22 cellular contexts compared by ENCODE assay signal in the genomic region with DNA sequence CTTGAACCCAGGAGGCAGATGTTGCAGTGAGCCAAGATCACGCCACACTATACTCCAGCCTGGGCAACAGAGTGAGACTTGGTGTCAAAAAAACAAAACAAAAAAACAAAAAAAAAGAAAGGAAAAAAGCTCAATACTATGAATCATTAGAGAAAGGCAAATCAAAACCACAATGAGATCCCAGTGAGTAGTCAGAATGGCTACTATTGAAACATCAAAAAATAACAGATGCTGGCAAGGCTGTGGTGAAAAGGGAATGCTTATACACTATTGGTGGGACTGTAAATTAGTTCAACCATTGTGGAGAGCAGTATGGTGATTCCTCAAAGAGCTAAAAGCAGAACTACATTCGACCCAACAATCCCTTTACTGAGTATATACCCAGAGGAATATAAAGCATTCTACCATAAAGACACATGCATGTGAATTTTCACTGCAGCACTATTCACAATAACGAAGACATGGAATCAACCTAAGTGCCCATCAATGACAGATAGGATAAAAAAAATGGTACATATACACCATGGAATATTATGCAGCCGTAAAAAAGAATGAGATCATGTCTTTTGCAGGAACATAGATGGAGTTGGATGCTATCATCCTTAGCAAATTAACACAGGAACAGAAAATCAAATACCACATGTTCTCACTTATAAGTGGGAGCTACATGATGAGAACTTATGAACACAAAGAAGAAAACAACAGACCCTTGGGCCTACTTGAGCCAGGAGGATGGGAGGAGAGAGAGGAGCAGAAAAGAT.
"Had no signal": no experiment of that assay in that cellular context is flagged by ENCODE, and none has a peak within 500 bp of the region (broad histone marks: within the 10 kb centered on the region; RNA-seq: fewer than 3 reads in every experiment).

No MANE protein-coding gene starts in this region.

- H3K36me3 ChIP-seq: esophagus squamous epithelium, right lobe of liver, spleen, tibial nerve, upper lobe of right lung, vagina had no signal

- H3K4me3 ChIP-seq: esophagus squamous epithelium, psoas muscle, right lobe of liver, spleen, testis, tibial nerve, upper lobe of right lung, vagina had no signal

- H3K4me1 ChIP-seq: esophagus squamous epithelium, foreskin keratinocyte, psoas muscle, right lobe of liver, testis, tibial nerve, vagina had no signal

- ATAC-seq: foreskin keratinocyte; left colon; naive thymus-derived CD4-positive, alpha-beta T cell; psoas muscle; right lobe of liver; stimulated activated memory B cell treated with anti-CD40 and anti-IgM and Interleukin-4, amounts not matched to agents 10 μg/mL and 1 μg/mL and 100 μg/mL, for 72 hours; upper lobe of right lung had no signal

- H3K36me3 Mint-ChIP-seq: stimulated activated memory B cell treated with anti-CD40 and anti-IgM and Interleukin-4, amounts not matched to agents 10 μg/mL and 1 μg/mL and 100 μg/mL, for 72 hours had no signal

- H3K4me3 Mint-ChIP-seq: dendritic cell treated with granulocyte-macrophage colony-stimulating factor and Interleukin-4, amounts not matched to agents 40 ng/mL and 50 ng/mL, for 4 days; immature natural killer cell; naive thymus-derived CD4-positive, alpha-beta T cell; nephron progenitor cell; stimulated activated memory B cell treated with anti-CD40 and anti-IgM and Interleukin-4, amounts not matched to agents 10 μg/mL and 1 μg/mL and 100 μg/mL, for 72 hours; stimulated activated naive CD8-positive, alpha-beta T cell treated with anti-CD3 and anti-CD28 coated beads, Interleukin-15, Interleukin-2, amounts not matched to agents 100 ng/mL and 50 ng/mL, for 24 hours had no signal

- H3K27ac ChIP-seq: esophagus squamous epithelium, foreskin keratinocyte, psoas muscle, right lobe of liver, spleen, testis, tibial nerve, upper lobe of right lung, vagina had no signal

- DNase-seq: esophagus squamous epithelium; foreskin keratinocyte; immature natural killer cell; kidney; left colon; mesendoderm; naive thymus-derived CD4-positive, alpha-beta T cell; nephron progenitor cell; psoas muscle; retina; right lobe of liver; spleen; stimulated activated CD4-positive, alpha-beta T cell treated with anti-CD3 and anti-CD28 coated beads, Interleukin-15, amount 100 ng/mL, for 24 hours; stimulated activated CD4-positive, alpha-beta T cell treated with anti-CD3 and anti-CD28 coated beads, Interleukin-1b, Interleukin-23, amount 100 ng/mL, for 48 hours; stimulated activated CD4-positive, alpha-beta T cell treated with anti-CD3 and anti-CD28 coated beads, Interleukin-4, amount 100 ng/mL, for 24 hours; testis; upper lobe of right lung had no signal

- H3K9me3 Mint-ChIP-seq: nephron progenitor cell had no signal

- H3K27me3 Mint-ChIP-seq: dendritic cell treated with granulocyte-macrophage colony-stimulating factor and Interleukin-4, amounts not matched to agents 40 ng/mL and 50 ng/mL, for 4 days; naive thymus-derived CD4-positive, alpha-beta T cell; stimulated activated naive CD8-positive, alpha-beta T cell treated with anti-CD3 and anti-CD28 coated beads, Interleukin-15, Interleukin-2, amounts not matched to agents 100 ng/mL and 50 ng/mL, for 24 hours had no signal

- H3K27me3 ChIP-seq: esophagus squamous epithelium, foreskin keratinocyte, right lobe of liver, spleen, testis, tibial nerve, upper lobe of right lung, vagina had no signal

- H3K4me1 Mint-ChIP-seq: stimulated activated memory B cell treated with anti-CD40 and anti-IgM and Interleukin-4, amounts not matched to agents 10 μg/mL and 1 μg/mL and 100 μg/mL, for 72 hours had no signal

- H3K9me3 ChIP-seq: esophagus squamous epithelium, psoas muscle, right lobe of liver, testis, tibial nerve, upper lobe of right lung, vagina had no signal

- H3K27ac Mint-ChIP-seq: dendritic cell treated with granulocyte-macrophage colony-stimulating factor and Interleukin-4, amounts not matched to agents 40 ng/mL and 50 ng/mL, for 4 days; nephron progenitor cell; stimulated activated memory B cell treated with anti-CD40 and anti-IgM and Interleukin-4, amounts not matched to agents 10 μg/mL and 1 μg/mL and 100 μg/mL, for 72 hours; stimulated activated naive CD8-positive, alpha-beta T cell treated with anti-CD3 and anti-CD28 coated beads, Interleukin-15, Interleukin-2, amounts not matched to agents 100 ng/mL and 50 ng/mL, for 24 hours had no signal
